In genomic region chr12:45668641-45669040, GRCh38 we compare ENCODE assay signal across 12 cellular contexts.
DNase-seq lines count a peak whose midpoint lies in the region; ATAC-seq and TF ChIP-seq lines count a peak whose summit lies in the region.
"Had no signal": no experiment of that assay in that cellular context is flagged by ENCODE, and none has a peak within 500 bp of the region (broad histone marks: within the 10 kb centered on the region; RNA-seq: fewer than 3 reads in every experiment).

No MANE protein-coding gene starts in this region.

- H3K27me3 ChIP-seq in CD4-positive, CD25-positive, alpha-beta regulatory T cell (ENCODE audit: control insufficient read depth, insufficient read depth, low read length), result peaks cover 2% of the 10 kb centered on the region
- H3K27me3 ChIP-seq in esophagus squamous epithelium, result no peaks in the 10 kb centered on the region
- H3K27me3 ChIP-seq: left lung, tibial artery had no signal

- no peaks in the 10 kb centered on the region for H3K36me3 Mint-ChIP-seq in CD4-positive, CD25-positive, alpha-beta regulatory T cell
- no peaks in the 10 kb centered on the region for H3K36me3 Mint-ChIP-seq in central memory CD8-positive, alpha-beta T cell (ENCODE audit: insufficient read depth)

- 24 to 31% methylated on average over 1 of the region's 1 CpG for WGBS in esophagus squamous epithelium, 2 donors

- TF ChIP-seq CTCF in esophagus squamous epithelium (IDR thresholded peaks at IDR 0.05), result no peak

- no peaks in the 10 kb centered on the region for H3K36me3 ChIP-seq in CD4-positive, CD25-positive, alpha-beta regulatory T cell (ENCODE audit: control insufficient read depth, insufficient read depth, low read length)
- no peaks in the 10 kb centered on the region for H3K36me3 ChIP-seq in esophagus squamous epithelium
- H3K36me3 ChIP-seq: left lung, tibial artery had no signal

- H3K4me3 Mint-ChIP-seq in CD4-positive, CD25-positive, alpha-beta regulatory T cell, result peak overlapping the region; percentile 31 to 98 (median 68)
- peak overlapping the region; percentile 75 for H3K4me3 Mint-ChIP-seq in central memory CD8-positive, alpha-beta T cell

- H3K27ac ChIP-seq in CD4-positive, CD25-positive, alpha-beta regulatory T cell (ENCODE audit: insufficient read depth, low read length, poor library complexity, severe bottlenecking), result peak overlapping the region; percentile 70
- peak overlapping the region in 1 of 4 donors; percentile 22 for H3K27ac ChIP-seq in esophagus squamous epithelium
- H3K27ac ChIP-seq: epithelial cell of prostate, left lung, tibial artery had no signal

- peaks cover 22% of the 10 kb centered on the region for H3K27me3 Mint-ChIP-seq in CD4-positive, CD25-positive, alpha-beta regulatory T cell
- H3K27me3 Mint-ChIP-seq in central memory CD8-positive, alpha-beta T cell, result no peaks in the 10 kb centered on the region

- no peaks in the 10 kb centered on the region for H3K9me3 Mint-ChIP-seq in CD4-positive, CD25-positive, alpha-beta regulatory T cell
- H3K9me3 Mint-ChIP-seq in central memory CD8-positive, alpha-beta T cell, result no peaks in the 10 kb centered on the region

- ATAC-seq in CD4-positive, CD25-positive, alpha-beta regulatory T cell (ENCODE audit: low read depth in 2 of 2), result no peak
- ATAC-seq in GM19455 (IDR thresholded peaks at IDR 0.05; ENCODE audit: unreplicated experiment), result peak; percentile 18
- peak; percentile 13 for ATAC-seq in HG03175 (IDR thresholded peaks at IDR 0.05; ENCODE audit: unreplicated experiment)
- ATAC-seq in central memory CD8-positive, alpha-beta T cell (replicated peaks; ENCODE audit: extremely low read depth, poor library complexity, severe bottlenecking), result peak; percentile 18
- ATAC-seq in GM18519 (IDR thresholded peaks at IDR 0.05; ENCODE audit: low FRiP score, unreplicated experiment), result no peak

- peak overlapping the region; percentile 89 for H3K4me3 ChIP-seq in CD4-positive, CD25-positive, alpha-beta regulatory T cell (ENCODE audit: low read depth, low read length)
- no peak overlapping the region for H3K4me3 ChIP-seq in esophagus squamous epithelium
- H3K4me3 ChIP-seq: left lung, tibial artery had no signal

- peaks cover 28% of the 10 kb centered on the region for H3K4me1 ChIP-seq in CD4-positive, CD25-positive, alpha-beta regulatory T cell (ENCODE audit: control insufficient read depth, insufficient read depth, low read length, poor library complexity, severe bottlenecking)
- H3K4me1 ChIP-seq in esophagus squamous epithelium, result peaks cover 0 to 11% (median 0%) of the 10 kb centered on the region in 3 donors

- peaks cover 9 to 44% (median 25%) of the 10 kb centered on the region in 4 donors for H3K4me1 Mint-ChIP-seq in CD4-positive, CD25-positive, alpha-beta regulatory T cell
- H3K4me1 Mint-ChIP-seq in central memory CD8-positive, alpha-beta T cell, result peaks cover 19% of the 10 kb centered on the region

- intact Hi-C loops in esophagus squamous epithelium (cut with DNase I), result no loop called here

- no peaks in the 10 kb centered on the region for H3K9me3 ChIP-seq in CD4-positive, CD25-positive, alpha-beta regulatory T cell (ENCODE audit: control insufficient read depth in 2 of 2, low read length in 2 of 2)
- H3K9me3 ChIP-seq in esophagus squamous epithelium, result no peaks in the 10 kb centered on the region
- H3K9me3 ChIP-seq: left lung, tibial artery had no signal

- peak overlapping the region; percentile 80 to 91 (median 91) for H3K27ac Mint-ChIP-seq in CD4-positive, CD25-positive, alpha-beta regulatory T cell
- peak overlapping the region; percentile 97 for H3K27ac Mint-ChIP-seq in central memory CD8-positive, alpha-beta T cell (ENCODE audit: low read depth)

- DNase-seq in CD4-positive, CD25-positive, alpha-beta regulatory T cell, result peak in 1 of 3 donors; percentile 4
- DNase-seq in central memory CD8-positive, alpha-beta T cell (ENCODE audit: low spot score in 2 of 2), result no peak
- DNase-seq in esophagus squamous epithelium (lab: John Stamatoyannopoulos, UW) (no peak), hepatic stellate cell (ENCODE audit: low spot score) (no peak), 8988T (no peak)
- DNase-seq: Calu3, left lung, tibial artery had no signal

- TF ChIP-seq POLR2A in esophagus squamous epithelium (IDR thresholded peaks at IDR 0.05), result no peak

Comparison
In these comparisons a context has a peak if more than half of its experiments do, and no peak if none do; other contexts are left out.
1. ATAC-seq: peak in GM19455 (single experiment), HG03175 (single experiment) and central memory CD8-positive, alpha-beta T cell (single experiment); none in CD4-positive, CD25-positive, alpha-beta regulatory T cell (0 of 2) and GM18519 (single experiment).